In the genomic region with DNA sequence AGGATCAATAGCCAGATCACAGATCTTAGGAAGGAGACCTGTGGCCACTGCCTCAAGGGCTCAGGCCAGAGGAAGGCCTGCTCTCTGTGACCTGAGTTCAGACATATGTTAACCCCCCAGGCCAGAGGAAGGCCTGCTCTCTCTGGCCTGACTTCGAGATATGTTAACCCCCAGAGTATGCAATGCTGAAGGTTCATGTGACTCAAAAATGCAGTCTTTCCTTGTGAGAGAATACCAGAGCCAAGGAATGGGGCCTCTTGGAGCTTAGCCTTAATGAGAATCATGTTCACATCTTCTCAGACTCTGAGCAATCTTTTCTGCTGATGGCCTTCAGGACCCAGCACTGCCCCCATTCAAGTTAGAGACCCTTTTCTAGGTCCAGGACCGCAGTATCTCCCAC, we compare ENCODE assay signal across 10 cellular contexts. TPM values are rescaled to one million over a fixed set of nuclear protein-coding genes. Genes with fewer than 3 reads are reported as not detected.
DNase-seq lines count a peak whose midpoint lies in the region; ATAC-seq and TF ChIP-seq lines count a peak whose summit lies in the region.
"Had no signal": no experiment of that assay in that cellular context is flagged by ENCODE, and none has a peak within 500 bp of the region (broad histone marks: within the 10 kb centered on the region; RNA-seq: fewer than 3 reads in every experiment).

No MANE protein-coding gene starts in this region.

- H3K36me3 Mint-ChIP-seq in effector memory CD8-positive, alpha-beta T cell (ENCODE audit: insufficient read depth): peaks cover 26% of the 10 kb centered on the region
- H3K36me3 Mint-ChIP-seq: WTC11 had no signal

- peak overlapping the region; percentile 87 to 95 for H3K27ac Mint-ChIP-seq in effector memory CD8-positive, alpha-beta T cell
- H3K27ac Mint-ChIP-seq: WTC11 had no signal

- H3K36me3 ChIP-seq in OCI-LY3 (replicated peaks; ENCODE audit: low read depth, low read length) (no peaks in the 10 kb centered on the region), osteoblast (ENCODE audit: insufficient read depth, low read length) (no peaks in the 10 kb centered on the region)

- peaks cover 66% of the 10 kb centered on the region for H4K20me1 ChIP-seq in OCI-LY3 (ENCODE audit: insufficient read depth, low read length)
- no peaks in the 10 kb centered on the region for H4K20me1 ChIP-seq in osteoblast (ENCODE audit: insufficient read depth, low read length)

- no peaks in the 10 kb centered on the region for H3K27me3 Mint-ChIP-seq in effector memory CD8-positive, alpha-beta T cell

- H3K27ac ChIP-seq in OCI-LY3 (ENCODE audit: low read length) (no peak overlapping the region), osteoblast (ENCODE audit: low read depth, low read length) (peak overlapping the region; percentile 91)

- no peak for ATAC-seq in effector memory CD8-positive, alpha-beta T cell (replicated peaks)
- ATAC-seq: WTC11 had no signal

- DNase-seq in AG20443 (ENCODE audit: low spot score) (peak; percentile 46), osteoblast (ENCODE audit: insufficient read length, low spot score, missing footprints) (no peak), NCI-H2029 (lab: John Stamatoyannopoulos, UW) (no peak), ecto neural progenitor cell (ENCODE audit: low spot score) (no peak), medulla oblongata (ENCODE audit: extremely low spot score) (no peak)
- DNase-seq in effector memory CD8-positive, alpha-beta T cell: no peak
- DNase-seq in stimulated activated CD4-positive, alpha-beta T cell treated with anti-CD3 and anti-CD28 coated beads, Interleukin-4, amount 100 ng/mL, for 4 hours: no peak
- DNase-seq: Kasumi-1 had no signal

- no peaks in the 10 kb centered on the region for H3K79me2 ChIP-seq in OCI-LY3 (ENCODE audit: low read length)
- peaks cover 42% of the 10 kb centered on the region for H3K79me2 ChIP-seq in osteoblast (ENCODE audit: insufficient read depth, low read length)

- no peaks in the 10 kb centered on the region for H3K9me3 ChIP-seq in OCI-LY3 (ENCODE audit: insufficient read depth, low read length)
- H3K9me3 ChIP-seq in osteoblast (ENCODE audit: low read depth, low read length): no peaks in the 10 kb centered on the region

- H3K27me3 ChIP-seq in OCI-LY3 (ENCODE audit: low read depth, low read length): no peaks in the 10 kb centered on the region
- no peaks in the 10 kb centered on the region for H3K27me3 ChIP-seq in osteoblast (ENCODE audit: insufficient read depth, low read length)

- H3K4me3 ChIP-seq in OCI-LY3 (ENCODE audit: low read length): no peak overlapping the region
- peak overlapping the region; percentile 1 for H3K4me3 ChIP-seq in osteoblast (ENCODE audit: insufficient read depth, low read length)

- no peaks in the 10 kb centered on the region for H3K9me3 Mint-ChIP-seq in effector memory CD8-positive, alpha-beta T cell
- H3K9me3 Mint-ChIP-seq: WTC11 had no signal

- no peak for TF ChIP-seq CTCF in OCI-LY3 (IDR thresholded peaks at IDR 0.05; ENCODE audit: low read depth, low read length)
- TF ChIP-seq CTCF in osteoblast (IDR thresholded peaks at IDR 0.05; ENCODE audit: extremely low read depth, low read depth, low read length): no peak

- peak overlapping the region; percentile 43 for H3K4me2 ChIP-seq in OCI-LY3 (ENCODE audit: low read length)
- H3K4me2 ChIP-seq in osteoblast (ENCODE audit: insufficient read depth, low read length): peak overlapping the region; percentile 19

- H3K9ac ChIP-seq in OCI-LY3 (ENCODE audit: low read length): no peak overlapping the region

- H3K4me1 ChIP-seq in OCI-LY3 (ENCODE audit: low read length) (peaks cover 37% of the 10 kb centered on the region), osteoblast (ENCODE audit: insufficient read depth, low read length) (peaks cover 64% of the 10 kb centered on the region)

- H3K4me1 Mint-ChIP-seq in effector memory CD8-positive, alpha-beta T cell (ENCODE audit: low read depth in 2 of 2): peaks cover 63 to 74% of the 10 kb centered on the region in 2 donors

- no peak overlapping the region for H3K4me3 Mint-ChIP-seq in effector memory CD8-positive, alpha-beta T cell
- H3K4me3 Mint-ChIP-seq: WTC11 had no signal

- H2AFZ ChIP-seq in OCI-LY3 (ENCODE audit: low read depth, low read length) (no peak overlapping the region), osteoblast (ENCODE audit: low read length) (no peak overlapping the region)

RNA-seq across cellular contexts. Expression of a gene that starts 36.7 kb away (rescaled TPM):
- total RNA-seq in osteoblast: 66.0 and 69.8 TPM in 2 replicates
